ENCODE assay signal across 1 cellular context in genomic region chr7:23532490-23533001, GRCh38.
TF ChIP-seq lines count a peak whose summit lies in the region.

No MANE protein-coding gene starts in this region.

TF ChIP-seq in HepG2, 621 proteins besides CTCF, POLR2A, EP300 and RAD21:
- TF ChIP-seq ZNF121 (CRISPR knock-in tag; IDR thresholded peaks at IDR 0.05) (peak; percentile 98), ZMYM3 (CRISPR knock-in tag; IDR thresholded peaks at IDR 0.05) (peak; percentile 85; the same call in 1 of the 2 replicates)
